Comparison of ENCODE assay signal across 11 cellular contexts in the genomic region with DNA sequence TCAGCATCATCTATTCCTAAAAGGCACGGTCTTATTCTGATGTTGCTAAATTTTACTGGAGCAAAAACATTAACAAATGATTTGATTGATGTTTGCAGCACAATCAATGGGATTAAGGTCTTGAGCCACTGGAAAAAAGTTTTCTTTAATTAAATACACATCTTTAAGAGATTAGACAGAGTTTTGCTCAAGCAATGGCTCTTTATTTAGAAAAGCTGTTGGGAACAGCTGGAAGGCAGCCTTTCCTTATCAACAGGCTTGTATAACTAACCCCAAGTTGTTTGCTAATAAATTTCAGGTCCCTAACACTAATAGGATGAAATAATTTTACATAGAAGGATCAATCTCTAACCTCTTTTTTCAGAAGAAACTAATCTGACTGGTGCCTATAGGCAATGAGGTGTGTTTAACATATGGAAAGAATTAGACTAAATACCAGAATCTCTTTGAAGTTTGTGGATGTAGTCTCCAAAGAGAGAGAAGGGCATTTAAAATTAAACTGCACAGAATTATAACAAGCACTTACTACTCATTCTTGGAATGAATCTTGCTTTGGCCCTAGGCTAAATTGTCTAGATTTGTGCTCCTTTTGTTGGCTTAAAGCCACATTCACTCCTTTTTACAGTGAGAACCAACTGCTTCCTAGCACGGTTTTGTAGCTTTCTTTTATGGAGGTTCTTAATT.
DNase-seq lines count a peak whose midpoint lies in the region; ATAC-seq and TF ChIP-seq lines count a peak whose summit lies in the region.
"Had no signal": no experiment of that assay in that cellular context is flagged by ENCODE, and none has a peak within 500 bp of the region (broad histone marks: within the 10 kb centered on the region; RNA-seq: fewer than 3 reads in every experiment).

No MANE protein-coding gene starts in this region.

- H3K27ac Mint-ChIP-seq in activated T-cell treated with anti-CD3 and anti-CD28 coated beads, Interleukin-2, amount 50 U/mL, for 24 hours = peak overlapping the region; percentile 97
- H3K27ac Mint-ChIP-seq: GM23338 had no signal

- H3K9me3 ChIP-seq in SJCRH30 (replicated peaks) (no peaks in the 10 kb centered on the region; the same call in 1 of the 2 replicates), thoracic aorta (no peaks in the 10 kb centered on the region)

- H3K27me3 Mint-ChIP-seq in activated T-cell treated with anti-CD3 and anti-CD28 coated beads, Interleukin-2, amount 50 U/mL, for 24 hours = no peaks in the 10 kb centered on the region

- ATAC-seq in thoracic aorta (ENCODE audit: insufficient number of reproducible peaks, low FRiP score, low read depth) (no peak), HG03025 (IDR thresholded peaks at IDR 0.05; ENCODE audit: low FRiP score, unreplicated experiment) (no peak)
- ATAC-seq: GM23338 had no signal

- peaks cover 7% of the 10 kb centered on the region for H3K9me3 Mint-ChIP-seq in activated T-cell treated with anti-CD3 and anti-CD28 coated beads, Interleukin-2, amount 50 U/mL, for 24 hours
- H3K9me3 Mint-ChIP-seq: GM23338 had no signal

- H3K36me3 ChIP-seq in SJCRH30 (no peaks in the 10 kb centered on the region), thoracic aorta (no peaks in the 10 kb centered on the region)

- H3K27ac ChIP-seq in SJCRH30 (peak overlapping the region; percentile 78), epithelial cell of prostate (peak overlapping the region; percentile 78), thoracic aorta (peak overlapping the region; percentile 66 to 75)

- no peak overlapping the region for H3K4me3 ChIP-seq in SJCRH30
- no peak overlapping the region for H3K4me3 ChIP-seq in thoracic aorta
- H3K4me3 ChIP-seq: GM23338 had no signal

- no peak for TF ChIP-seq CTCF in thoracic aorta (IDR thresholded peaks at IDR 0.05)

- peak overlapping the region; percentile 70 for H3K4me3 Mint-ChIP-seq in activated T-cell treated with anti-CD3 and anti-CD28 coated beads, Interleukin-2, amount 50 U/mL, for 24 hours
- H3K4me3 Mint-ChIP-seq: GM23338 had no signal

- no peak for DNase-seq in activated T-cell treated with anti-CD3 and anti-CD28 coated beads, Interleukin-2, amount 50 U/mL, for 24 hours
- no peak for DNase-seq in activated T-cell treated with anti-CD3 and anti-CD28 coated beads, Interleukin-2, amount 50 U/mL, for 1 hour
- DNase-seq in SJCRH30 (no peak), epithelial cell of prostate (ENCODE audit: low read depth, low spot score) (no peak), thoracic aorta (ENCODE audit: low spot score) (no peak), NCI-H510A treated with DMSO at 0.1 percent for 48 hours (lab: John Stamatoyannopoulos, UW) (no peak), ureter (ENCODE audit: low spot score) (no peak)
- DNase-seq: NCI-H1436, retina had no signal

- peaks cover 97% of the 10 kb centered on the region for H3K4me1 Mint-ChIP-seq in activated T-cell treated with anti-CD3 and anti-CD28 coated beads, Interleukin-2, amount 50 U/mL, for 24 hours (ENCODE audit: low read depth)

- H3K4me1 ChIP-seq in SJCRH30 (peaks cover 48% of the 10 kb centered on the region), thoracic aorta (ENCODE audit: control insufficient read depth in 1 of 2, low read depth in 2 of 2) (peaks cover 47 to 84% of the 10 kb centered on the region in 2 donors)

- H3K27me3 ChIP-seq in SJCRH30 (no peaks in the 10 kb centered on the region), thoracic aorta (replicated peaks; ENCODE audit: insufficient read depth) (no peaks in the 10 kb centered on the region)

- H3K36me3 Mint-ChIP-seq in activated T-cell treated with anti-CD3 and anti-CD28 coated beads, Interleukin-2, amount 50 U/mL, for 24 hours (ENCODE audit: low read depth) = peaks cover 57% of the 10 kb centered on the region
